In genomic region chr13:79311456-79311855, GRCh38 we compare ENCODE assay signal across 19 cellular contexts.
"Had no signal": no experiment of that assay in that cellular context is flagged by ENCODE, and none has a peak within 500 bp of the region (broad histone marks: within the 10 kb centered on the region; RNA-seq: fewer than 3 reads in every experiment).

No MANE protein-coding gene starts in this region.

- ATAC-seq: activated CD8-positive, alpha-beta T cell treated with anti-CD3 and anti-CD28 coated beads, Interleukin-2, amount 10 ng/mL, durations not matched to agents 7 days and 5 days; activated T-helper 17 cell treated with anti-CD3 and anti-CD28 coated beads, Interleukin-2, amount 50 U/mL, for 72 hours; gastrocnemius medialis; heart right ventricle; left ventricle myocardium superior; right cardiac atrium; WTC11 had no signal

- H3K4me1 ChIP-seq: gastrocnemius medialis had no signal

- DNase-seq: activated CD4-positive, alpha-beta T cell treated with anti-CD3 and anti-CD28 coated beads for 48 hours; activated CD8-positive, alpha-beta memory T cell treated with anti-CD3 and anti-CD28 coated beads, Interleukin-2, amount 50 U/mL, for 48 hours; activated CD8-positive, alpha-beta T cell treated with anti-CD3 and anti-CD28 coated beads, Interleukin-2, amount 10 ng/mL, durations not matched to agents 7 days and 5 days; activated naive CD4-positive, alpha-beta T cell treated with anti-CD3 and anti-CD28 coated beads for 36 hours; amygdala; esophagus squamous epithelium; gastrocnemius medialis; heart right ventricle; left ventricle myocardium superior; posterior cingulate gyrus; right cardiac atrium; small intestine had no signal

- H3K27ac Mint-ChIP-seq: activated CD8-positive, alpha-beta T cell treated with anti-CD3 and anti-CD28 coated beads, Interleukin-2, amount 10 ng/mL, durations not matched to agents 7 days and 5 days; activated naive CD4-positive, alpha-beta T cell treated with anti-CD3 and anti-CD28 coated beads for 36 hours; activated T-helper 17 cell treated with anti-CD3 and anti-CD28 coated beads, Interleukin-2, amount 50 U/mL, for 72 hours; T-helper 1 cell treated with Interleukin-12 subunit alpha and Interleukin-12 subunit beta and Interleukin-4 antibody, amounts not matched to agents 30 μg/mL and 1 μg/mL, for 36 hours had no signal

- H3K4me3 Mint-ChIP-seq: activated CD8-positive, alpha-beta T cell treated with anti-CD3 and anti-CD28 coated beads, Interleukin-2, amount 10 ng/mL, durations not matched to agents 7 days and 5 days; activated naive CD4-positive, alpha-beta T cell treated with anti-CD3 and anti-CD28 coated beads for 36 hours; activated T-helper 17 cell treated with anti-CD3 and anti-CD28 coated beads, Interleukin-2, amount 50 U/mL, for 72 hours; brain; T-helper 1 cell treated with Interleukin-12 subunit alpha and Interleukin-12 subunit beta and Interleukin-4 antibody, amounts not matched to agents 30 μg/mL and 1 μg/mL, for 36 hours; WTC11 had no signal

- H3K27me3 Mint-ChIP-seq: activated T-helper 17 cell treated with anti-CD3 and anti-CD28 coated beads, Interleukin-2, amount 50 U/mL, for 72 hours had no signal

- H3K36me3 ChIP-seq: gastrocnemius medialis, vagina had no signal

- H3K9me3 Mint-ChIP-seq: activated naive CD4-positive, alpha-beta T cell treated with anti-CD3 and anti-CD28 coated beads for 36 hours; activated T-helper 17 cell treated with anti-CD3 and anti-CD28 coated beads, Interleukin-2, amount 50 U/mL, for 72 hours; brain; T-helper 1 cell treated with Interleukin-12 subunit alpha and Interleukin-12 subunit beta and Interleukin-4 antibody, amounts not matched to agents 30 μg/mL and 1 μg/mL, for 36 hours; WTC11 had no signal

- H3K9me3 ChIP-seq: esophagus squamous epithelium, gastrocnemius medialis, heart right ventricle, neutrophil, tibial nerve, vagina had no signal

- H3K27me3 ChIP-seq: esophagus squamous epithelium, gastrocnemius medialis, heart right ventricle, neutrophil, tibial nerve, vagina had no signal

- H3K4me1 Mint-ChIP-seq: activated T-helper 17 cell treated with anti-CD3 and anti-CD28 coated beads, Interleukin-2, amount 50 U/mL, for 72 hours had no signal

- H3K4me3 ChIP-seq: esophagus squamous epithelium, gastrocnemius medialis, heart right ventricle, tibial nerve, vagina had no signal

- H3K27ac ChIP-seq: esophagus squamous epithelium, gastrocnemius medialis, heart right ventricle, neutrophil, tibial nerve, vagina had no signal
